Comparison of ENCODE assay signal across 35 cellular contexts in genomic region chr4:55272102-55272501, GRCh38.
"Had no signal": no experiment of that assay in that cellular context is flagged by ENCODE, and none has a peak within 500 bp of the region (broad histone marks: within the 10 kb centered on the region; RNA-seq: fewer than 3 reads in every experiment).

No MANE protein-coding gene starts in this region.

- H3K27ac Mint-ChIP-seq: activated CD4-positive, alpha-beta memory T cell treated with anti-CD3 and anti-CD28 coated beads for 36 hours; activated CD4-positive, alpha-beta T cell treated with anti-CD3 and anti-CD28 coated beads for 36 hours; activated CD4-positive, alpha-beta T cell treated with anti-CD3 and anti-CD28 coated beads, Interleukin-2, amount 10 ng/mL, durations not matched to agents 24 days and 14 days; activated CD8-positive, alpha-beta memory T cell treated with anti-CD3 and anti-CD28 coated beads, Interleukin-2, amount 10 ng/mL, durations not matched to agents 7 days and 5 days; activated CD8-positive, alpha-beta T cell treated with anti-CD3 and anti-CD28 coated beads, Interleukin-2, amount 10 ng/mL, durations not matched to agents 7 days and 5 days; activated naive CD4-positive, alpha-beta T cell treated with anti-CD3 and anti-CD28 coated beads for 36 hours; activated naive CD4-positive, alpha-beta T cell treated with anti-CD3 and anti-CD28 coated beads, Interleukin-2, amount 50 U/mL, for 24 hours; activated naive CD8-positive, alpha-beta T cell treated with anti-CD3 and anti-CD28 coated beads for 36 hours; activated naive CD8-positive, alpha-beta T cell treated with anti-CD3 and anti-CD28 coated beads, Interleukin-2, amount 50 U/mL, for 24 hours; activated T-helper 1 cell treated with anti-CD3 and anti-CD28 coated beads, Interleukin-12 subunit alpha, Interleukin-12 subunit beta, Interleukin-2, Interleukin-4 antibody, amounts not matched to agents 30 ng/mL and 10 ng/mL and 1 ng/mL, durations not matched to agents 14 hours and 24 hours and 36 hours; activated T-helper 2 cell treated with anti-CD3 and anti-CD28 coated beads, Interferon-gamma antibody, Interleukin-2, Interleukin-4, amounts not matched to agents 10 μg/mL and 5 μg/mL and 100 μg/mL, durations not matched to agents 14 hours and 24 hours and 36 hours; T-helper 17 cell; T-helper 2 cell treated with Interferon-gamma antibody and Interleukin-4, amounts not matched to agents 5 μg/mL and 100 μg/mL, for 36 hours had no signal

- H3K4me3 Mint-ChIP-seq: activated CD4-positive, alpha-beta memory T cell treated with anti-CD3 and anti-CD28 coated beads for 36 hours; activated CD4-positive, alpha-beta T cell treated with anti-CD3 and anti-CD28 coated beads for 36 hours; activated CD4-positive, alpha-beta T cell treated with anti-CD3 and anti-CD28 coated beads, Interleukin-2, amount 10 ng/mL, durations not matched to agents 24 days and 14 days; activated CD8-positive, alpha-beta memory T cell treated with anti-CD3 and anti-CD28 coated beads, Interleukin-2, amount 10 ng/mL, durations not matched to agents 7 days and 5 days; activated CD8-positive, alpha-beta T cell treated with anti-CD3 and anti-CD28 coated beads, Interleukin-2, amount 10 ng/mL, durations not matched to agents 7 days and 5 days; activated naive CD4-positive, alpha-beta T cell treated with anti-CD3 and anti-CD28 coated beads for 36 hours; activated naive CD4-positive, alpha-beta T cell treated with anti-CD3 and anti-CD28 coated beads, Interleukin-2, amount 50 U/mL, for 24 hours; activated naive CD8-positive, alpha-beta T cell treated with anti-CD3 and anti-CD28 coated beads for 36 hours; activated naive CD8-positive, alpha-beta T cell treated with anti-CD3 and anti-CD28 coated beads, Interleukin-2, amount 50 U/mL, for 24 hours; activated T-helper 1 cell treated with anti-CD3 and anti-CD28 coated beads, Interleukin-12 subunit alpha, Interleukin-12 subunit beta, Interleukin-2, Interleukin-4 antibody, amounts not matched to agents 30 ng/mL and 10 ng/mL and 1 ng/mL, durations not matched to agents 14 hours and 24 hours and 36 hours; T-helper 17 cell; T-helper 2 cell treated with Interferon-gamma antibody and Interleukin-4, amounts not matched to agents 5 μg/mL and 100 μg/mL, for 36 hours had no signal

- H3K36me3 ChIP-seq: adrenal gland, esophagus squamous epithelium, gastroesophageal sphincter, WERI-Rb-1 had no signal

- H3K4me1 Mint-ChIP-seq: activated CD4-positive, alpha-beta T cell treated with anti-CD3 and anti-CD28 coated beads for 36 hours; activated CD4-positive, alpha-beta T cell treated with anti-CD3 and anti-CD28 coated beads, Interleukin-2, amount 10 ng/mL, durations not matched to agents 24 days and 14 days; activated naive CD4-positive, alpha-beta T cell treated with anti-CD3 and anti-CD28 coated beads, Interleukin-2, amount 50 U/mL, for 24 hours; activated naive CD8-positive, alpha-beta T cell treated with anti-CD3 and anti-CD28 coated beads for 36 hours; activated naive CD8-positive, alpha-beta T cell treated with anti-CD3 and anti-CD28 coated beads, Interleukin-2, amount 50 U/mL, for 24 hours; T-helper 17 cell had no signal

- H3K9me3 Mint-ChIP-seq: activated CD4-positive, alpha-beta memory T cell treated with anti-CD3 and anti-CD28 coated beads for 36 hours; activated CD4-positive, alpha-beta T cell treated with anti-CD3 and anti-CD28 coated beads, Interleukin-2, amount 10 ng/mL, durations not matched to agents 24 days and 14 days; activated naive CD4-positive, alpha-beta T cell treated with anti-CD3 and anti-CD28 coated beads for 36 hours; activated naive CD4-positive, alpha-beta T cell treated with anti-CD3 and anti-CD28 coated beads, Interleukin-2, amount 50 U/mL, for 24 hours; activated naive CD8-positive, alpha-beta T cell treated with anti-CD3 and anti-CD28 coated beads for 36 hours; activated naive CD8-positive, alpha-beta T cell treated with anti-CD3 and anti-CD28 coated beads, Interleukin-2, amount 50 U/mL, for 24 hours; activated T-helper 1 cell treated with anti-CD3 and anti-CD28 coated beads, Interleukin-12 subunit alpha, Interleukin-12 subunit beta, Interleukin-2, Interleukin-4 antibody, amounts not matched to agents 30 ng/mL and 10 ng/mL and 1 ng/mL, durations not matched to agents 14 hours and 24 hours and 36 hours; activated T-helper 2 cell treated with anti-CD3 and anti-CD28 coated beads, Interferon-gamma antibody, Interleukin-2, Interleukin-4, amounts not matched to agents 10 μg/mL and 5 μg/mL and 100 μg/mL, durations not matched to agents 14 hours and 24 hours and 36 hours; T-helper 2 cell treated with Interferon-gamma antibody and Interleukin-4, amounts not matched to agents 5 μg/mL and 100 μg/mL, for 36 hours had no signal

- H3K4me3 ChIP-seq: adrenal gland, body of pancreas, esophagus squamous epithelium, gastroesophageal sphincter had no signal

- DNase-seq: activated CD4-positive, alpha-beta memory T cell treated with anti-CD3 and anti-CD28 coated beads for 36 hours; activated CD4-positive, alpha-beta T cell treated with anti-CD3 and anti-CD28 coated beads for 36 hours; activated CD4-positive, alpha-beta T cell treated with anti-CD3 and anti-CD28 coated beads, Interleukin-2, amount 10 ng/mL, durations not matched to agents 24 days and 14 days; activated CD4-positive, CD25-positive, alpha-beta regulatory T cell; activated CD4-positive, CD25-positive, alpha-beta regulatory T cell treated with anti-CD3 and anti-CD28 coated beads, Interleukin-2, amount 50 U/mL, for 72 hours; activated CD8-positive, alpha-beta memory T cell treated with anti-CD3 and anti-CD28 coated beads, Interleukin-2, amount 10 ng/mL, durations not matched to agents 7 days and 5 days; activated CD8-positive, alpha-beta memory T cell treated with anti-CD3 and anti-CD28 coated beads, Interleukin-2, amount 50 U/mL, for 4 hours; activated CD8-positive, alpha-beta T cell treated with anti-CD3 and anti-CD28 coated beads, Interleukin-2, amount 10 ng/mL, durations not matched to agents 7 days and 5 days; activated effector memory CD4-positive, alpha-beta T cell treated with anti-CD3 and anti-CD28 coated beads, Interleukin-2, amount 50 U/mL, for 16 hours; activated naive CD4-positive, alpha-beta T cell treated with anti-CD3 and anti-CD28 coated beads for 36 hours; activated naive CD8-positive, alpha-beta T cell treated with anti-CD3 and anti-CD28 coated beads for 36 hours; activated naive CD8-positive, alpha-beta T cell treated with anti-CD3 and anti-CD28 coated beads, Interleukin-2, amount 50 U/mL, for 24 hours; activated T-cell treated with anti-CD3 and anti-CD28 coated beads, Interleukin-2, amount 50 U/mL, for 1 hour; activated T-cell treated with anti-CD3 and anti-CD28 coated beads, Interleukin-2, amount 50 U/mL, for 48 hours; adrenal gland; amygdala; aorta; body of pancreas; caudate nucleus; effector CD8-positive, alpha-beta T cell; esophagus squamous epithelium; foreskin melanocyte; T-helper 1 cell; T-helper 17 cell; T1000 had no signal

- FAIRE-seq: colon, endometrium, endothelial cell of umbilical vein had no signal

- H3K27me3 ChIP-seq: adrenal gland, body of pancreas, esophagus squamous epithelium had no signal

- ATAC-seq: activated CD4-positive, alpha-beta T cell treated with anti-CD3 and anti-CD28 coated beads for 36 hours; activated CD8-positive, alpha-beta memory T cell treated with anti-CD3 and anti-CD28 coated beads, Interleukin-2, amount 10 ng/mL, durations not matched to agents 7 days and 5 days; activated CD8-positive, alpha-beta T cell treated with anti-CD3 and anti-CD28 coated beads, Interleukin-2, amount 10 ng/mL, durations not matched to agents 7 days and 5 days; activated naive CD8-positive, alpha-beta T cell treated with anti-CD3 and anti-CD28 coated beads, Interleukin-2, amount 50 U/mL, for 24 hours; body of pancreas; gastroesophageal sphincter; T-helper 17 cell had no signal

- H3K4me1 ChIP-seq: adrenal gland, body of pancreas, esophagus squamous epithelium, gastroesophageal sphincter had no signal

- H3K9me3 ChIP-seq: adrenal gland, body of pancreas, esophagus squamous epithelium, gastroesophageal sphincter had no signal

- H3K36me3 Mint-ChIP-seq: activated CD4-positive, alpha-beta memory T cell treated with anti-CD3 and anti-CD28 coated beads for 36 hours; activated CD8-positive, alpha-beta memory T cell treated with anti-CD3 and anti-CD28 coated beads, Interleukin-2, amount 10 ng/mL, durations not matched to agents 7 days and 5 days; activated naive CD4-positive, alpha-beta T cell treated with anti-CD3 and anti-CD28 coated beads, Interleukin-2, amount 50 U/mL, for 24 hours; activated naive CD8-positive, alpha-beta T cell treated with anti-CD3 and anti-CD28 coated beads for 36 hours had no signal

- H3K27ac ChIP-seq: adrenal gland, body of pancreas, epithelial cell of prostate, esophagus squamous epithelium, gastroesophageal sphincter, WERI-Rb-1 had no signal
